Comparison of ENCODE assay signal across 1 cellular context in genomic region chr14:74401504-74402241, GRCh38.
TF ChIP-seq lines count a peak whose summit lies in the region.

No MANE protein-coding gene starts in this region.

TF ChIP-seq in IMR-90, 13 proteins besides CTCF, POLR2A, EP300 and RAD21:
- no peak for TF ChIP-seq RFX5 (IDR thresholded peaks at IDR 0.05; ENCODE audit: low read depth, low read length)
- no peak for TF ChIP-seq SMC3 (IDR thresholded peaks at IDR 0.05; ENCODE audit: low read depth, low read length)
- no peak for TF ChIP-seq BHLHE40 (IDR thresholded peaks at IDR 0.05; ENCODE audit: low read depth, low read length)
- TF ChIP-seq MAFK (IDR thresholded peaks at IDR 0.05; ENCODE audit: low read depth, low read length) = no peak
- no peak for TF ChIP-seq NFE2L2 (IDR thresholded peaks at IDR 0.05; ENCODE audit: low read depth, low read length)
- TF ChIP-seq CHD1 (IDR thresholded peaks at IDR 0.05; ENCODE audit: low read depth, low read length) = no peak
- TF ChIP-seq MXI1 (IDR thresholded peaks at IDR 0.05; ENCODE audit: borderline replicate concordance, low read depth, low read length) = no peak
- TF ChIP-seq ELK1 (IDR thresholded peaks at IDR 0.05; ENCODE audit: borderline replicate concordance, low read depth, low read length) = no peak
- no peak for TF ChIP-seq CEBPB (IDR thresholded peaks at IDR 0.05; ENCODE audit: low read depth, low read length)
